ENCODE assay signal across 8 cellular contexts in the genomic region with DNA sequence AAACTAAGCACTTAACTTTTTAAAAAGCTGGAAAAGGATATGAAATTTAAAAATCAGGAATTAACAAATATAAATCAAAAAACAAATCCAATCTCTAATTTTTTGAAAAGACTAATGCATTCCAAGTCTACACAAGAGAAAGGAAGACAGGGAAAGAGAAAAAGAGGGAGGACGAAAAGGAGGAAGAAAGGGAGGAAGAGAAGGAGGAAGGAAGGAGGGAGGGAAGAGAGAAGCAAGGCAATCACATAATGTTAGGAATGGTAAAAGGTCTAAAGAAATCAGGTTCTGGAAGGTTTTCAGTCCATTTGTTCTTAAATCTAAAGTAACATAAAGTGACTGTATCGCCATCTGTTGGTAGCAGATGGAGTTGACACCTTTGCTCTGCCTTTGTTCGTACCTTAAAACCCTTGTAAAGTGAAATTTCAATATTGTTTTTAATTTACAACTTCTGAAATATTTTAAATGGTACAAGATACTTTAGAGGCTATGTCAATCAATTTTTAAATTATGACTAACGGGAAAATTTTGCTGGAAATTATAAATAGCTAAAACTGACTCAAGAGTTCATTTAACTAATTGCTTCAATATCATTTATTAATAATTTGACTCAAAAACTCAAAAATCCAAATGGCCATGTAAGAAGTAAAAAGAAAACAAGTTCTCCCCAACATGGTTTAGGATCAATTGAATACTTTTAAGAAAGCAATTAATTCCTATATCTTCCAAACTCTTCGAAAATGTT. TPM values are rescaled to one million over a fixed set of nuclear protein-coding genes. Genes with fewer than 3 reads are reported as not detected.
DNase-seq lines count a peak whose midpoint lies in the region; ATAC-seq and TF ChIP-seq lines count a peak whose summit lies in the region.

No MANE protein-coding gene starts in this region.

- intact Hi-C loops in prostate gland (cut with DNase I), result no loop called here

- TF ChIP-seq POLR2A in erythroblast (IDR thresholded peaks at IDR 0.05; ENCODE audit: low read length), result no peak
- TF ChIP-seq POLR2A in prostate gland (IDR thresholded peaks at IDR 0.05), result no peak

- peak; percentile 49 to 78 (median 72) for TF ChIP-seq CTCF in prostate gland (IDR thresholded peaks at IDR 0.05)

- H3K9me3 ChIP-seq in prostate gland, result no peaks in the 10 kb centered on the region

- no peak overlapping the region for H3K4me3 ChIP-seq in prostate gland

- H3K27ac ChIP-seq in prostate gland, result no peak overlapping the region

- no peaks in the 10 kb centered on the region for H3K4me1 ChIP-seq in prostate gland (replicated peaks)

- 36% methylated on average over 5 of the region's 5 CpGs for WGBS in prostate gland

- no peaks in the 10 kb centered on the region for H3K27me3 ChIP-seq in prostate gland (replicated peaks; ENCODE audit: insufficient read depth)

- DNase-seq in activated T-cell treated with anti-CD3 and anti-CD28 coated beads for 4 hours (peak; percentile 26), KG1 (lab: John Stamatoyannopoulos, UW) (peak; percentile 59), T follicular helper cell (ENCODE audit: low read depth) (peak; percentile 19), erythroblast (lab: John Stamatoyannopoulos, UW) (peak; percentile 50 to 71), prostate gland (ENCODE audit: low spot score) (peak; percentile 53)
- DNase-seq in activated T-cell treated with anti-CD3 and anti-CD28 coated beads, Interleukin-2, amount 50 U/mL, for 1 hour, result no peak
- no peak for DNase-seq in activated CD4-positive, CD25-positive, alpha-beta regulatory T cell (lab: John Stamatoyannopoulos, UW)

- ATAC-seq in GM21737 (IDR thresholded peaks at IDR 0.05; ENCODE audit: unreplicated experiment), result no peak

- no peaks in the 10 kb centered on the region for H3K36me3 ChIP-seq in prostate gland

RNA-seq across cellular contexts. Expression of a gene that starts 20.4 kb away (rescaled TPM):
- 10 to 100 TPM; 42.8 to 63.7 TPM for total RNA-seq in prostate gland

Comparison
In these comparisons a context has a peak if more than half of its experiments do, and no peak if none do; other contexts are left out.
1. DNase-seq: peak in activated T-cell treated with anti-CD3 and anti-CD28 coated beads for 4 hours (single experiment), KG1 (single experiment), T follicular helper cell (single experiment), erythroblast (2 of 2) and prostate gland (single experiment); none in activated T-cell treated with anti-CD3 and anti-CD28 coated beads, Interleukin-2, amount 50 U/mL, for 1 hour (single experiment) and activated CD4-positive, CD25-positive, alpha-beta regulatory T cell (0 of 4).